1 cellular context compared by ENCODE assay signal in the genomic region with DNA sequence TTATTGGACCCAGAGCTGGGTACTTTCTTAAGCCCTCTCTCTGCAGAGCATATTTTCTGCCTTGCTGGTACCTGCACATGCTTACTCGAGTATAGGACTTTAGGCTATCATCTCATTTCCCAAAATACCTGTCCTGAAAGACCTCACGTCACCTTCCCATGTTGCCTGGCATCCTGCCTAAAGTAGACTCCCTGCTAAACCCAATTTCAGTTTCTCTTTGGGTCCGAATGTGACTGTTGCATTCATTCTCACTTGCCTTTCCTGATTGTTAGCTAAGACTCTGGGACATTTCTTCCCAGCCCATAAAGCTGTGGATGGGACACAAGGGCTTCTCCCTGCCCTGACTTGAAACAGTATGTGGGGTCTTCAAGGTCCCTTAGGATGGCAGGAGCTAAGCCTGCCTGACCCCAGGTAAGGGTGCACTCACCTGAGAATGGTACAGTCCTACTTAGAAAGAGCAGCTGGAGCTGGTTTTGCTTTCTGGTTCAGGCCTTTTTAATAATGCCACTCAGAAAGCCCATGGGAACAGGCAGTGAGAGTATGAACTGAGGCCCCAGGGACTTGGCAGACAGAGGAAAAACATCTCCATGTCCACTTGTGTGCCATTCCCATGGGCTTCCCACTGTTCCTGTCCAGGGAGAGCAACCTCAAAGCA.
TF ChIP-seq lines count a peak whose summit lies in the region.

No MANE protein-coding gene starts in this region.

TF ChIP-seq in H1, 55 proteins besides CTCF, POLR2A, EP300 and RAD21:
- TF ChIP-seq, protein P1, sequence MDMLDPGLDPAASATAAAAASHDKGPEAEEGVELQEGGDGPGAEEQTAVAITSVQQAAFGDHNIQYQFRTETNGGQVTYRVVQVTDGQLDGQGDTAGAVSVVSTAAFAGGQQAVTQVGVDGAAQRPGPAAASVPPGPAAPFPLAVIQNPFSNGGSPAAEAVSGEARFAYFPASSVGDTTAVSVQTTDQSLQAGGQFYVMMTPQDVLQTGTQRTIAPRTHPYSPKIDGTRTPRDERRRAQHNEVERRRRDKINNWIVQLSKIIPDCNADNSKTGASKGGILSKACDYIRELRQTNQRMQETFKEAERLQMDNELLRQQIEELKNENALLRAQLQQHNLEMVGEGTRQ (IDR thresholded peaks at IDR 0.05; ENCODE audit: low read length): no peak
- TF ChIP-seq ASH2L (IDR thresholded peaks at IDR 0.05; ENCODE audit: low read length): no peak
- no peak for TF ChIP-seq CEBPB (IDR thresholded peaks at IDR 0.05; ENCODE audit: low read depth, low read length)
- TF ChIP-seq SAP30 (IDR thresholded peaks at IDR 0.05; ENCODE audit: insufficient read depth, insufficient replicate concordance, low read length): no peak
- no peak for TF ChIP-seq ZNF274 (IDR thresholded peaks at IDR 0.05; ENCODE audit: borderline replicate concordance, extremely low read depth, low read length)
